In genomic region chr1:59477286-59477685, GRCh38 we compare ENCODE assay signal across 9 cellular contexts.
DNase-seq lines count a peak whose midpoint lies in the region; ATAC-seq and TF ChIP-seq lines count a peak whose summit lies in the region.
"Had no signal": no experiment of that assay in that cellular context is flagged by ENCODE, and none has a peak within 500 bp of the region (broad histone marks: within the 10 kb centered on the region; RNA-seq: fewer than 3 reads in every experiment).

No MANE protein-coding gene starts in this region.

- POLR2A ChIA-PET in PC-3 (lab: Charles Lee; ENCODE audit: unreplicated experiment): interaction anchor here (0.7 kb wide), 1 partner anchor 77 kb away, joined by 3 read pairs; no protein-coding TSS in a partner anchor

- no peak for TF ChIP-seq CTCF in PC-3 (conservative IDR thresholded peaks at IDR 0.05; ENCODE audit: low read depth, low read length)

- H3K9ac ChIP-seq in PC-3 (ENCODE audit: low read length): no peak overlapping the region

- H3K27ac ChIP-seq in PC-3 (ENCODE audit: low read length): peak overlapping the region; percentile 54
- H3K27ac ChIP-seq: uterus had no signal

- no peak overlapping the region for H2AFZ ChIP-seq in PC-3 (ENCODE audit: low read length)

- no peaks in the 10 kb centered on the region for H3K79me2 ChIP-seq in PC-3 (ENCODE audit: low read length)

- no peak overlapping the region for H3K4me3 ChIP-seq in PC-3 (ENCODE audit: low read length)
- H3K4me3 ChIP-seq: uterus had no signal

- no peaks in the 10 kb centered on the region for H3K36me3 ChIP-seq in PC-3 (ENCODE audit: low read depth, low read length)
- H3K36me3 ChIP-seq: uterus had no signal

- no peaks in the 10 kb centered on the region for H4K20me1 ChIP-seq in PC-3 (ENCODE audit: low read length)

- H3K4me1 ChIP-seq in PC-3 (ENCODE audit: insufficient read depth, low read length): peaks cover 28% of the 10 kb centered on the region
- H3K4me1 ChIP-seq: uterus had no signal

- peak overlapping the region; percentile 40 for H3K4me2 ChIP-seq in PC-3 (ENCODE audit: low read length)

- H3K27me3 ChIP-seq in PC-3 (ENCODE audit: low read length): no peaks in the 10 kb centered on the region
- H3K27me3 ChIP-seq: uterus had no signal

- no peaks in the 10 kb centered on the region for H3K9me3 ChIP-seq in PC-3 (ENCODE audit: low read length)
- H3K9me3 ChIP-seq: uterus had no signal

- H3F3A ChIP-seq in PC-3 (ENCODE audit: low read length, unreplicated experiment): no peaks in the 10 kb centered on the region

- ATAC-seq in PC-3 (peak; percentile 84), GM18907 (IDR thresholded peaks at IDR 0.05; ENCODE audit: unreplicated experiment) (no peak)

- CTCF ChIA-PET in PC-3 (lab: Charles Lee): interaction anchor here (0.9 kb wide), 1 partner anchor 31 kb away, joined by 3 read pairs; no protein-coding TSS in a partner anchor

- peak; percentile 52 for DNase-seq in H4 (ENCODE audit: low spot score)
- DNase-seq in PC-3: peak; percentile 87
- DNase-seq in amniotic epithelial cell (ENCODE audit: low read depth): peak; percentile 28
- peak; percentile 45 for DNase-seq in stimulated activated CD4-positive, alpha-beta T cell treated with anti-CD3 and anti-CD28 coated beads, Interleukin-4, amount 100 ng/mL, for 24 hours
- no peak for DNase-seq in globus pallidus (ENCODE audit: low spot score)
- DNase-seq in superior temporal gyrus (ENCODE audit: extremely low spot score): no peak
- DNase-seq: NCI-H526 treated with DMSO at 0.1 percent for 48 hours, uterus had no signal

- H3K9me2 ChIP-seq in PC-3 (replicated peaks; ENCODE audit: low read length): no peaks in the 10 kb centered on the region

- no TSS peak for BruUV-seq in PC-3 (replicated peaks; lab: Mats Ljungman, UMichigan)

- intact Hi-C loops in PC-3 (cut with micrococcal nuclease): loop anchor here (2.0 kb wide), 1 partner anchor 30 kb away; no protein-coding TSS in a partner anchor

Comparison
In these comparisons a context has a peak if more than half of its experiments do, and no peak if none do; other contexts are left out.
1. DNase-seq: peak in H4 (single experiment), PC-3 (single experiment), amniotic epithelial cell (single experiment) and stimulated activated CD4-positive, alpha-beta T cell treated with anti-CD3 and anti-CD28 coated beads, Interleukin-4, amount 100 ng/mL, for 24 hours (single experiment); none in globus pallidus (single experiment) and superior temporal gyrus (single experiment).